Comparison of ENCODE assay signal across 9 cellular contexts in genomic region chr4:38857354-38858096, GRCh38.
DNase-seq lines count a peak whose midpoint lies in the region; ATAC-seq and TF ChIP-seq lines count a peak whose summit lies in the region.
"Had no signal": no experiment of that assay in that cellular context is flagged by ENCODE, and none has a peak within 500 bp of the region (broad histone marks: within the 10 kb centered on the region; RNA-seq: fewer than 3 reads in every experiment).

No MANE protein-coding gene starts in this region.

- no peaks in the 10 kb centered on the region for H3K36me3 Mint-ChIP-seq in activated naive CD8-positive, alpha-beta T cell treated with anti-CD3 and anti-CD28 coated beads, Interleukin-2, amount 50 U/mL, for 24 hours (ENCODE audit: low read depth)
- H3K36me3 Mint-ChIP-seq: brain had no signal

- peak overlapping the region; percentile 79 for H3K27ac Mint-ChIP-seq in activated naive CD8-positive, alpha-beta T cell treated with anti-CD3 and anti-CD28 coated beads, Interleukin-2, amount 50 U/mL, for 24 hours

- TF ChIP-seq POLR2A in GM18505 (IDR thresholded peaks at IDR 0.05; ENCODE audit: borderline replicate concordance, extremely low read depth, insufficient read depth, insufficient read length): peak; percentile 34

- H3K4me3 Mint-ChIP-seq in activated naive CD8-positive, alpha-beta T cell treated with anti-CD3 and anti-CD28 coated beads, Interleukin-2, amount 50 U/mL, for 24 hours: peak overlapping the region; percentile 80

- H3K4me1 Mint-ChIP-seq in activated naive CD8-positive, alpha-beta T cell treated with anti-CD3 and anti-CD28 coated beads, Interleukin-2, amount 50 U/mL, for 24 hours: peaks cover 40% of the 10 kb centered on the region

- ATAC-seq in GM18505 (IDR thresholded peaks at IDR 0.05; ENCODE audit: unreplicated experiment): peak; percentile 63
- peak; percentile 62 for ATAC-seq in HG02798 (IDR thresholded peaks at IDR 0.05; ENCODE audit: poor library complexity, unreplicated experiment)
- peak; percentile 89 for ATAC-seq in activated naive CD8-positive, alpha-beta T cell treated with anti-CD3 and anti-CD28 coated beads, Interleukin-2, amount 50 U/mL, for 24 hours

- no peaks in the 10 kb centered on the region for H3K27me3 Mint-ChIP-seq in activated naive CD8-positive, alpha-beta T cell treated with anti-CD3 and anti-CD28 coated beads, Interleukin-2, amount 50 U/mL, for 24 hours

- H3K9me3 Mint-ChIP-seq in activated naive CD8-positive, alpha-beta T cell treated with anti-CD3 and anti-CD28 coated beads, Interleukin-2, amount 50 U/mL, for 24 hours: no peaks in the 10 kb centered on the region

- DNase-seq in NOMO-1 treated with dmso at 0.1 percent for 144 hours (lab: John Stamatoyannopoulos, UW; ENCODE audit: unreplicated experiment) (peak; percentile 83), inferior parietal cortex (ENCODE audit: extremely low spot score) (peak; percentile 49), NCI-H774 (lab: John Stamatoyannopoulos, UW) (no peak), NCI-H1092 treated with DMSO at 0.1 percent for 48 hours (lab: John Stamatoyannopoulos, UW) (no peak)
- DNase-seq in activated naive CD8-positive, alpha-beta T cell treated with anti-CD3 and anti-CD28 coated beads, Interleukin-2, amount 50 U/mL, for 24 hours: peak; percentile 45
- peak; percentile 6 for DNase-seq in stimulated activated CD8-positive, alpha-beta memory T cell treated with anti-CD3 and anti-CD28 coated beads, Interleukin-12 subunit alpha, Interleukin-12 subunit beta, amount 100 ng/mL, for 4 hours (ENCODE audit: low read depth)

Comparison
In these comparisons a context has a peak if more than half of its experiments do, and no peak if none do; other contexts are left out.
1. DNase-seq: peak in NOMO-1 treated with dmso at 0.1 percent for 144 hours (single experiment), activated naive CD8-positive, alpha-beta T cell treated with anti-CD3 and anti-CD28 coated beads, Interleukin-2, amount 50 U/mL, for 24 hours (single experiment), inferior parietal cortex (single experiment) and stimulated activated CD8-positive, alpha-beta memory T cell treated with anti-CD3 and anti-CD28 coated beads, Interleukin-12 subunit alpha, Interleukin-12 subunit beta, amount 100 ng/mL, for 4 hours (single experiment); none in NCI-H774 (single experiment) and NCI-H1092 treated with DMSO at 0.1 percent for 48 hours (single experiment).
2. Peak in every context shown above with its lines, with median percentiles within 50 percentile points of each other: ATAC-seq.